Comparison of ENCODE assay signal across 1 cellular context in the genomic region with DNA sequence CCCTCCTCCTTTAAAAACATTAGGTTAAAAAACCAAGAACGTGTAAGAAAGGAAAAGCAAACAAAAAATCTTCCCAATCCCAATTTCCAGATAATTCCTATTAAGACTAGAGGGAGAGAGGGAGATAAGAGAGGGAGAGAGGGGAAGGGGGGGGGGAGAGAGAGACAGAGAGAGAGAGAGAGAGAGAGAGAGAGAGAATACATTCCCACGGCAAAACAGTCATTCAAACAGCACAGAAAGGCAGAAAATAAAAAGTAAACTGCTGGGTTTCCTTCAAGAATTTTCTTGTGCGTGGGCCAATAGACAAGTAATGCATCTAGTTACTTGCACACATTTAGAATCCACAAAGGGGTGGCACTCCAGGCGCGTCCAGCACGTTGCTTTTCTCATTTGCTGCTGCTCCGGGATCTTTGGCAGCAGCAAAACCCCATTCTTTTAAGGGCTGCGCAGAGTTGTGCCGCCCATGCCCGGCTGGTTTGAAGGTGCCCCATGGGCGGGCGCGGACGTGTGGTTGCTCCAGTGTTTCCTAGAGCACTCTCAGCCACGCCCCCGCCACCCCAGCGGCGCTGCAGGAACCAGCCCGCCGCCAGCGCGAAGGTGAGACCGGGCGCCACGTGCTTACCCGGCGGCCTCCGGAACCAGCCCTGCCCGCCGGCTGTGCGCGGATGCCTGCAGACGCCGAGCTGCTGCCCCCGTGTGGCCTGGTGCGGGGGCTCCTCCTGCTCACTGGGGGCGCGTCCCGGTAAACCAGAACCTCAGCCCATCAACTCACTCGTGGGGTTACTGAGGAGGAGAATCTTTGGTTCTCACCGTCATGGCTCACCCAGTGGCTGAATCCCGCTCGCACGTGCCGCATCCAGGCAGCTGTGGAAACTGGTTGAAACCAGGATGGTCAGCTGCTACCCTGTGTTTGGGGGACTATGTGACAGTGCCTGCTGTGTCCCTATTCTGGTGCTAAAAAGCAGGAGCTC.
TF ChIP-seq lines count a peak whose summit lies in the region.

No MANE protein-coding gene starts in this region.

TF ChIP-seq in HepG2, 621 proteins besides CTCF, POLR2A, EP300 and RAD21 (continued from another document and continues in another):
- TF ChIP-seq, protein P1, sequence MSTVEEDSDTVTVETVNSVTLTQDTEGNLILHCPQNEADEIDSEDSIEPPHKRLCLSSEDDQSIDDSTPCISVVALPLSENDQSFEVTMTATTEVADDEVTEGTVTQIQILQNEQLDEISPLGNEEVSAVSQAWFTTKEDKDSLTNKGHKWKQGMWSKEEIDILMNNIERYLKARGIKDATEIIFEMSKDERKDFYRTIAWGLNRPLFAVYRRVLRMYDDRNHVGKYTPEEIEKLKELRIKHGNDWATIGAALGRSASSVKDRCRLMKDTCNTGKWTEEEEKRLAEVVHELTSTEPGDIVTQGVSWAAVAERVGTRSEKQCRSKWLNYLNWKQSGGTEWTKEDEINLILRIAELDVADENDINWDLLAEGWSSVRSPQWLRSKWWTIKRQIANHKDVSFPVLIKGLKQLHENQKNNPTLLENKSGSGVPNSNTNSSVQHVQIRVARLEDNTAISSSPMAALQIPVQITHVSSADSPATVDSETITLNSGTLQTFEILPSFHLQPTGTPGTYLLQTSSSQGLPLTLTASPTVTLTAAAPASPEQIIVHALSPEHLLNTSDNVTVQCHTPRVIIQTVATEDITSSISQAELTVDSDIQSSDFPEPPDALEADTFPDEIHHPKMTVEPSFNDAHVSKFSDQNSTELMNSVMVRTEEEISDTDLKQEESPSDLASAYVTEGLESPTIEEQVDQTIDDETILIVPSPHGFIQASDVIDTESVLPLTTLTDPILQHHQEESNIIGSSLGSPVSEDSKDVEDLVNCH (CRISPR knock-in tag; IDR thresholded peaks at IDR 0.05) = no peak
- TF ChIP-seq, protein P2, sequence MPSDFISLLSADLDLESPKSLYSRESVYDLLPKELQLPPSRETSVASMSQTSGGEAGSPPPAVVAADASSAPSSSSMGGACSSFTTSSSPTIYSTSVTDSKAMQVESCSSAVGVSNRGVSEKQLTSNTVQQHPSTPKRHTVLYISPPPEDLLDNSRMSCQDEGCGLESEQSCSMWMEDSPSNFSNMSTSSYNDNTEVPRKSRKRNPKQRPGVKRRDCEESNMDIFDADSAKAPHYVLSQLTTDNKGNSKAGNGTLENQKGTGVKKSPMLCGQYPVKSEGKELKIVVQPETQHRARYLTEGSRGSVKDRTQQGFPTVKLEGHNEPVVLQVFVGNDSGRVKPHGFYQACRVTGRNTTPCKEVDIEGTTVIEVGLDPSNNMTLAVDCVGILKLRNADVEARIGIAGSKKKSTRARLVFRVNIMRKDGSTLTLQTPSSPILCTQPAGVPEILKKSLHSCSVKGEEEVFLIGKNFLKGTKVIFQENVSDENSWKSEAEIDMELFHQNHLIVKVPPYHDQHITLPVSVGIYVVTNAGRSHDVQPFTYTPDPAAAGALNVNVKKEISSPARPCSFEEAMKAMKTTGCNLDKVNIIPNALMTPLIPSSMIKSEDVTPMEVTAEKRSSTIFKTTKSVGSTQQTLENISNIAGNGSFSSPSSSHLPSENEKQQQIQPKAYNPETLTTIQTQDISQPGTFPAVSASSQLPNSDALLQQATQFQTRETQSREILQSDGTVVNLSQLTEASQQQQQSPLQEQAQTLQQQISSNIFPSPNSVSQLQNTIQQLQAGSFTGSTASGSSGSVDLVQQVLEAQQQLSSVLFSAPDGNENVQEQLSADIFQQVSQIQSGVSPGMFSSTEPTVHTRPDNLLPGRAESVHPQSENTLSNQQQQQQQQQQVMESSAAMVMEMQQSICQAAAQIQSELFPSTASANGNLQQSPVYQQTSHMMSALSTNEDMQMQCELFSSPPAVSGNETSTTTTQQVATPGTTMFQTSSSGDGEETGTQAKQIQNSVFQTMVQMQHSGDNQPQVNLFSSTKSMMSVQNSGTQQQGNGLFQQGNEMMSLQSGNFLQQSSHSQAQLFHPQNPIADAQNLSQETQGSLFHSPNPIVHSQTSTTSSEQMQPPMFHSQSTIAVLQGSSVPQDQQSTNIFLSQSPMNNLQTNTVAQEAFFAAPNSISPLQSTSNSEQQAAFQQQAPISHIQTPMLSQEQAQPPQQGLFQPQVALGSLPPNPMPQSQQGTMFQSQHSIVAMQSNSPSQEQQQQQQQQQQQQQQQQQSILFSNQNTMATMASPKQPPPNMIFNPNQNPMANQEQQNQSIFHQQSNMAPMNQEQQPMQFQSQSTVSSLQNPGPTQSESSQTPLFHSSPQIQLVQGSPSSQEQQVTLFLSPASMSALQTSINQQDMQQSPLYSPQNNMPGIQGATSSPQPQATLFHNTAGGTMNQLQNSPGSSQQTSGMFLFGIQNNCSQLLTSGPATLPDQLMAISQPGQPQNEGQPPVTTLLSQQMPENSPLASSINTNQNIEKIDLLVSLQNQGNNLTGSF (CRISPR knock-in tag; IDR thresholded peaks at IDR 0.05) = peak; percentile 99
- TF ChIP-seq, protein P3, sequence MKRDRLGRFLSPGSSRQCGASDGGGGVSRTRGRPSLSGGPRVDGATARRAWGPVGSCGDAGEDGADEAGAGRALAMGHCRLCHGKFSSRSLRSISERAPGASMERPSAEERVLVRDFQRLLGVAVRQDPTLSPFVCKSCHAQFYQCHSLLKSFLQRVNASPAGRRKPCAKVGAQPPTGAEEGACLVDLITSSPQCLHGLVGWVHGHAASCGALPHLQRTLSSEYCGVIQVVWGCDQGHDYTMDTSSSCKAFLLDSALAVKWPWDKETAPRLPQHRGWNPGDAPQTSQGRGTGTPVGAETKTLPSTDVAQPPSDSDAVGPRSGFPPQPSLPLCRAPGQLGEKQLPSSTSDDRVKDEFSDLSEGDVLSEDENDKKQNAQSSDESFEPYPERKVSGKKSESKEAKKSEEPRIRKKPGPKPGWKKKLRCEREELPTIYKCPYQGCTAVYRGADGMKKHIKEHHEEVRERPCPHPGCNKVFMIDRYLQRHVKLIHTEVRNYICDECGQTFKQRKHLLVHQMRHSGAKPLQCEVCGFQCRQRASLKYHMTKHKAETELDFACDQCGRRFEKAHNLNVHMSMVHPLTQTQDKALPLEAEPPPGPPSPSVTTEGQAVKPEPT (CRISPR knock-in tag; IDR thresholded peaks at IDR 0.05; ENCODE audit: low read depth) = peak; percentile 93
- TF ChIP-seq ZNF616 (CRISPR knock-in tag; IDR thresholded peaks at IDR 0.05; ENCODE audit: low read depth) (peak; percentile 95), ISX (CRISPR knock-in tag; conservative IDR thresholded peaks at IDR 0.05) (peak; percentile 90; the same call in 1 of the 2 replicates), SMAD1 (CRISPR knock-in tag; IDR thresholded peaks at IDR 0.05; ENCODE audit: borderline replicate concordance, low read depth) (peak; percentile 94; the same call in 1 of the 2 replicates), RNF2 (conservative IDR thresholded peaks at IDR 0.05; ENCODE audit: low read depth) (peak; percentile 98), ZFP37 (CRISPR knock-in tag; IDR thresholded peaks at IDR 0.05; ENCODE audit: borderline replicate concordance) (peak; percentile 94; the same call in 1 of the 2 replicates), FOXA3 (CRISPR knock-in tag; IDR thresholded peaks at IDR 0.05) (peak; percentile 73), ZNF75D (CRISPR knock-in tag; IDR thresholded peaks at IDR 0.05; ENCODE audit: borderline replicate concordance) (peak; percentile 99), ZNF329 (CRISPR knock-in tag; IDR thresholded peaks at IDR 0.05; ENCODE audit: low read depth) (peak; percentile 96), FIP1L1 (IDR thresholded peaks at IDR 0.05; ENCODE audit: borderline replicate concordance, insufficient read depth, low read depth, low read length) (no peak), ZNF556 (CRISPR knock-in tag; IDR thresholded peaks at IDR 0.05; ENCODE audit: borderline replicate concordance) (peak; percentile 55; the same call in 1 of the 2 replicates), ZNF274 (CRISPR knock-in tag; IDR thresholded peaks at IDR 0.05) (peak; percentile 99), YY1 (IDR thresholded peaks at IDR 0.05; ENCODE audit: insufficient read depth, insufficient replicate concordance, low read depth, low read length) (peak; percentile 49), ZBTB20 (CRISPR knock-in tag; IDR thresholded peaks at IDR 0.05; ENCODE audit: borderline replicate concordance, low read depth) (peak; percentile 87), ZNF180 (CRISPR knock-in tag; IDR thresholded peaks at IDR 0.05; ENCODE audit: borderline replicate concordance, low read depth) (no peak), RELA (CRISPR knock-in tag; IDR thresholded peaks at IDR 0.05) (no peak), NR2F6 (IDR thresholded peaks at IDR 0.05) (no peak), NR2F6 (CRISPR knock-in tag; IDR thresholded peaks at IDR 0.05) (peak; percentile 65), IKZF1 (IDR thresholded peaks at IDR 0.05) (no peak), ZNF543 (CRISPR knock-in tag; IDR thresholded peaks at IDR 0.05) (peak; percentile 94), ZNF124 (CRISPR knock-in tag; IDR thresholded peaks at IDR 0.05) (peak; percentile 95), SRSF4 (IDR thresholded peaks at IDR 0.05; ENCODE audit: low read depth, low read length, poor library complexity, severe bottlenecking) (no peak), EED (CRISPR knock-in tag; IDR thresholded peaks at IDR 0.05) (peak; percentile 96)
- TF ChIP-seq, protein P4, sequence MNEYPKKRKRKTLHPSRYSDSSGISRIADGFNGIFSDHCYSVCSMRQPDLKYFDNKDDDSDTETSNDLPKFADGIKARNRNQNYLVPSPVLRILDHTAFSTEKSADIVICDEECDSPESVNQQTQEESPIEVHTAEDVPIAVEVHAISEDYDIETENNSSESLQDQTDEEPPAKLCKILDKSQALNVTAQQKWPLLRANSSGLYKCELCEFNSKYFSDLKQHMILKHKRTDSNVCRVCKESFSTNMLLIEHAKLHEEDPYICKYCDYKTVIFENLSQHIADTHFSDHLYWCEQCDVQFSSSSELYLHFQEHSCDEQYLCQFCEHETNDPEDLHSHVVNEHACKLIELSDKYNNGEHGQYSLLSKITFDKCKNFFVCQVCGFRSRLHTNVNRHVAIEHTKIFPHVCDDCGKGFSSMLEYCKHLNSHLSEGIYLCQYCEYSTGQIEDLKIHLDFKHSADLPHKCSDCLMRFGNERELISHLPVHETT (CRISPR knock-in tag; conservative IDR thresholded peaks at IDR 0.05) = peak; percentile 90
- TF ChIP-seq, protein P5, sequence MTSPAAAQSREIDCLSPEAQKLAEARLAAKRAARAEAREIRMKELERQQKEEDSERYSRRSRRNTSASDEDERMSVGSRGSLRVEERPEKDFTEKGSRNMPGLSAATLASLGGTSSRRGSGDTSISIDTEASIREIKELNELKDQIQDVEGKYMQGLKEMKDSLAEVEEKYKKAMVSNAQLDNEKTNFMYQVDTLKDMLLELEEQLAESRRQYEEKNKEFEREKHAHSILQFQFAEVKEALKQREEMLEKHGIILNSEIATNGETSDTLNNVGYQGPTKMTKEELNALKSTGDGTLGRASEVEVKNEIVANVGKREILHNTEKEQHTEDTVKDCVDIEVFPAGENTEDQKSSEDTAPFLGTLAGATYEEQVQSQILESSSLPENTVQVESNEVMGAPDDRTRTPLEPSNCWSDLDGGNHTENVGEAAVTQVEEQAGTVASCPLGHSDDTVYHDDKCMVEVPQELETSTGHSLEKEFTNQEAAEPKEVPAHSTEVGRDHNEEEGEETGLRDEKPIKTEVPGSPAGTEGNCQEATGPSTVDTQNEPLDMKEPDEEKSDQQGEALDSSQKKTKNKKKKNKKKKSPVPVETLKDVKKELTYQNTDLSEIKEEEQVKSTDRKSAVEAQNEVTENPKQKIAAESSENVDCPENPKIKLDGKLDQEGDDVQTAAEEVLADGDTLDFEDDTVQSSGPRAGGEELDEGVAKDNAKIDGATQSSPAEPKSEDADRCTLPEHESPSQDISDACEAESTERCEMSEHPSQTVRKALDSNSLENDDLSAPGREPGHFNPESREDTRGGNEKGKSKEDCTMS (CRISPR knock-in tag; conservative IDR thresholded peaks at IDR 0.05) = no peak
- TF ChIP-seq, protein P6, sequence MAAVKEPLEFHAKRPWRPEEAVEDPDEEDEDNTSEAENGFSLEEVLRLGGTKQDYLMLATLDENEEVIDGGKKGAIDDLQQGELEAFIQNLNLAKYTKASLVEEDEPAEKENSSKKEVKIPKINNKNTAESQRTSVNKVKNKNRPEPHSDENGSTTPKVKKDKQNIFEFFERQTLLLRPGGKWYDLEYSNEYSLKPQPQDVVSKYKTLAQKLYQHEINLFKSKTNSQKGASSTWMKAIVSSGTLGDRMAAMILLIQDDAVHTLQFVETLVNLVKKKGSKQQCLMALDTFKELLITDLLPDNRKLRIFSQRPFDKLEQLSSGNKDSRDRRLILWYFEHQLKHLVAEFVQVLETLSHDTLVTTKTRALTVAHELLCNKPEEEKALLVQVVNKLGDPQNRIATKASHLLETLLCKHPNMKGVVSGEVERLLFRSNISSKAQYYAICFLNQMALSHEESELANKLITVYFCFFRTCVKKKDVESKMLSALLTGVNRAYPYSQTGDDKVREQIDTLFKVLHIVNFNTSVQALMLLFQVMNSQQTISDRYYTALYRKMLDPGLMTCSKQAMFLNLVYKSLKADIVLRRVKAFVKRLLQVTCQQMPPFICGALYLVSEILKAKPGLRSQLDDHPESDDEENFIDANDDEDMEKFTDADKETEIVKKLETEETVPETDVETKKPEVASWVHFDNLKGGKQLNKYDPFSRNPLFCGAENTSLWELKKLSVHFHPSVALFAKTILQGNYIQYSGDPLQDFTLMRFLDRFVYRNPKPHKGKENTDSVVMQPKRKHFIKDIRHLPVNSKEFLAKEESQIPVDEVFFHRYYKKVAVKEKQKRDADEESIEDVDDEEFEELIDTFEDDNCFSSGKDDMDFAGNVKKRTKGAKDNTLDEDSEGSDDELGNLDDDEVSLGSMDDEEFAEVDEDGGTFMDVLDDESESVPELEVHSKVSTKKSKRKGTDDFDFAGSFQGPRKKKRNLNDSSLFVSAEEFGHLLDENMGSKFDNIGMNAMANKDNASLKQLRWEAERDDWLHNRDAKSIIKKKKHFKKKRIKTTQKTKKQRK (IDR thresholded peaks at IDR 0.05; ENCODE audit: low read length) = no peak
- TF ChIP-seq, protein P7, sequence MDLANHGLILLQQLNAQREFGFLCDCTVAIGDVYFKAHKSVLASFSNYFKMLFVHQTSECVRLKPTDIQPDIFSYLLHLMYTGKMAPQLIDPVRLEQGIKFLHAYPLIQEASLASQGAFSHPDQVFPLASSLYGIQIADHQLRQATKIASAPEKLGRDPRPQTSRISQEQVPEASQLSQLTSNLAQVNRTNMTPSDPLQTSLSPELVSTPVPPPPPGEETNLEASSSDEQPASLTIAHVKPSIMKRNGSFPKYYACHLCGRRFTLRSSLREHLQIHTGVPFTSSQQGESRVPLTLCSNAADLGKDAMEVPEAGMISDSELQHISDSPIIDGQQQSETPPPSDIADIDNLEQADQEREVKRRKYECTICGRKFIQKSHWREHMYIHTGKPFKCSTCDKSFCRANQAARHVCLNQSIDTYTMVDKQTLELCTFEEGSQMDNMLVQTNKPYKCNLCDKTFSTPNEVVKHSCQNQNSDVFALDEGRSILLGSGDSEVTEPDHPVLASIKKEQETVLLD (CRISPR knock-in tag; IDR thresholded peaks at IDR 0.05; ENCODE audit: low read depth) = peak; percentile 57; the same call in 1 of the 2 replicates
- TF ChIP-seq, protein P8, sequence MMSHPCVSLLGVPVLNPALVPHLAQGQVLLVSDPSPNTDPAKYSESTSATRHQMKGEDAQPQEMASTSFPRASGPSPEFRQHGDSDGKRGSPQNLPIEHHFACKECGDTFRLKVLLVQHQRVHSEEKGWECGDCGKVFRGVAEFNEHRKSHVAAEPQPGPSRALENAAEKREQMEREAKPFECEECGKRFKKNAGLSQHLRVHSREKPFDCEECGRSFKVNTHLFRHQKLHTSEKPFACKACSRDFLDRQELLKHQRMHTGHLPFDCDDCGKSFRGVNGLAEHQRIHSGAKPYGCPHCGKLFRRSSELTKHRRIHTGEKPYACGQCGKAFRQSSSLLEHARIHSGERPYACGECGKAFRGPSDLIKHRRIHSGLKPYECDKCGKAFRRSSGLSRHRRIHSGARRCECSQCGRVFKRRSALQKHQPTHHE (CRISPR knock-in tag; IDR thresholded peaks at IDR 0.05; ENCODE audit: borderline replicate concordance) = peak; percentile 96
